ENCODE assay signal across 21 cellular contexts in the genomic region with DNA sequence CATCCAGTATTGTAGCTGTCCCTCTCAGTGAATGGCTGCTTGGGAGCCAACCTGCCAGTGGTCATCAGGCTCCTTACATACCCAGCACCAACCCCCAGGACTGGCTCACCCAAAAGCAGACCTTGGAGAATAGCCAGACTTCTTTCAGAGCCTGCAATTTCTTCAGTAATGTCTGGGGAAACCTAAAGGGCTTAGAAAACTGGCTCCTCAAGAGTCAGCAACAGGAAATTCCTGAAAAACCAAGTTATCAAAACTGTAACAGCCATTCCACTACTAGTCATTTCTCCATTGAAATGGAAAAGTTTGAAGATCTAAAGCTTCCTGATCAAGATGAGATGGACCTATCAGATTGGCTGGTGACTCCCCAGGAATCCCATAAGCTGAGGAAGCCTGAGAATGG. TPM values are rescaled to one million over a fixed set of nuclear protein-coding genes. Genes with fewer than 3 reads are reported as not detected.
DNase-seq lines count a peak whose midpoint lies in the region; ATAC-seq and TF ChIP-seq lines count a peak whose summit lies in the region.
"Had no signal": no experiment of that assay in that cellular context is flagged by ENCODE, and none has a peak within 500 bp of the region (broad histone marks: within the 10 kb centered on the region; RNA-seq: fewer than 3 reads in every experiment).

No MANE protein-coding gene starts in this region.

- peak overlapping the region; percentile 96 for H2BK20ac ChIP-seq in IMR-90 (ENCODE audit: low read depth, low read length)

- H3K27ac ChIP-seq in IMR-90 (ENCODE audit: insufficient read depth, low read length) (peak overlapping the region; percentile 30), brain microvascular endothelial cell (no peak overlapping the region), transverse colon (no peak overlapping the region)
- H3K27ac ChIP-seq: neutrophil, tibial artery had no signal

- peak overlapping the region; percentile 98 for H2AK5ac ChIP-seq in IMR-90 (ENCODE audit: low read depth, low read length)

- peak overlapping the region; percentile 73 for H4K91ac ChIP-seq in IMR-90 (ENCODE audit: insufficient read depth, low read depth, low read length)

- H3K14ac ChIP-seq in IMR-90 (replicated peaks; ENCODE audit: low read depth, low read length), result peak overlapping the region; percentile 96

- H3K27me3 ChIP-seq in IMR-90 (ENCODE audit: control insufficient read depth, insufficient read depth, low read length), result no peaks in the 10 kb centered on the region
- H3K27me3 ChIP-seq in brain microvascular endothelial cell (replicated peaks), result no peaks in the 10 kb centered on the region
- H3K27me3 ChIP-seq in transverse colon, result no peaks in the 10 kb centered on the region
- H3K27me3 ChIP-seq: neutrophil, right atrium auricular region, tibial artery had no signal

- CTCF ChIA-PET in IMR-90 (lab: Yijun Ruan, JAX), result interaction anchor here (0.6 to 1.5 kb wide), 3 partner anchors 9 to 72 kb away, joined by 3 to 5 read pairs (median 4); no protein-coding TSS in a partner anchor

- no peak overlapping the region for H2AK9ac ChIP-seq in IMR-90 (replicated peaks; ENCODE audit: low read depth, low read length, poor library complexity)

- in situ Hi-C loops in IMR-90 (cut with MboI; ENCODE audit: low sequenced_read_pairs), result no loop called here
- in situ Hi-C loops in brain microvascular endothelial cell (cut with HindIII; ENCODE audit: low pct_ligation_motif_present, low sequenced_read_pairs), result no loop called here
- in situ Hi-C loops in transverse colon (cut with MboI; ENCODE audit: low pct_ligation_motif_present in 1 of 4, low pct_unique_long_range_greater_than_20kb in 1 of 4, low sequenced_read_pairs in 3 of 4), result no loop called here

- no peak for TF ChIP-seq CTCF in IMR-90 (conservative IDR thresholded peaks at IDR 0.05; ENCODE audit: low read depth, low read length)
- no peak for TF ChIP-seq CTCF in brain microvascular endothelial cell (IDR thresholded peaks at IDR 0.05; ENCODE audit: low read depth, low read length, missing control alignments)
- TF ChIP-seq CTCF in fibroblast of villous mesenchyme (IDR thresholded peaks at IDR 0.05; ENCODE audit: insufficient read depth, low read depth, low read length), result no peak
- no peak for TF ChIP-seq CTCF in transverse colon (IDR thresholded peaks at IDR 0.05)

- no peak overlapping the region for H3K9ac ChIP-seq in IMR-90 (ENCODE audit: low read depth, low read length)

- no peak overlapping the region; the same call in 1 of the 2 replicates for H3K4me2 ChIP-seq in IMR-90 (ENCODE audit: low read depth, low read length)

- TF ChIP-seq POLR2A in IMR-90 (IDR thresholded peaks at IDR 0.05; ENCODE audit: low read depth, low read length) (no peak), transverse colon (IDR thresholded peaks at IDR 0.05) (no peak)

- ATAC-seq in IMR-90 (ENCODE audit: low read depth), result peak; percentile 4; the same call in 1 of the 2 replicates
- ATAC-seq: activated CD4-positive, alpha-beta T cell treated with anti-CD3 and anti-CD28 coated beads for 36 hours had no signal

- DNase-seq in AG08395 (ENCODE audit: low spot score) (peak; percentile 31), IMR-90 (peak; percentile 58), brain microvascular endothelial cell (peak; percentile 40), fibroblast of villous mesenchyme (ENCODE audit: low read depth) (peak; percentile 63), transverse colon (no peak), globus pallidus (ENCODE audit: low spot score) (no peak), OCI-M1 (lab: John Stamatoyannopoulos, UW) (no peak)
- no peak for DNase-seq in stimulated activated naive CD4-positive, alpha-beta T cell (lab: John Stamatoyannopoulos, UW)
- DNase-seq: activated CD4-positive, alpha-beta T cell treated with anti-CD3 and anti-CD28 coated beads for 36 hours; CD4-positive, CD25-positive, alpha-beta regulatory T cell; cerebellar nuclear complex; endodermal cell; H9; Karpas-422; left ventricle myocardium inferior; NCI-H1105 treated with DMSO at 0.1 percent for 48 hours; NCI-H2107; tibial artery had no signal

- intact Hi-C loops in IMR-90 (cut with micrococcal nuclease), result no loop called here
- intact Hi-C loops in transverse colon (cut with DNase I; ENCODE audit: low total_unique reads), result no loop called here

- H3K23ac ChIP-seq in IMR-90 (ENCODE audit: low read depth, low read length), result peak overlapping the region; percentile 94

- POLR2A ChIA-PET in IMR-90 (lab: Charles Lee; ENCODE audit: unreplicated experiment), result no interaction called here

- H2AFZ ChIP-seq in IMR-90 (replicated peaks; ENCODE audit: low read length, poor library complexity), result peak overlapping the region; percentile 64

- H3K4me3 ChIP-seq in IMR-90 (ENCODE audit: insufficient read depth, low read depth, low read length), result no peak overlapping the region
- H3K4me3 ChIP-seq in brain microvascular endothelial cell (ENCODE audit: low read depth, low read length), result no peak overlapping the region
- H3K4me3 ChIP-seq in fibroblast of villous mesenchyme (ENCODE audit: low read depth, low read length), result no peak overlapping the region
- no peak overlapping the region for H3K4me3 ChIP-seq in transverse colon
- H3K4me3 ChIP-seq: left ventricle myocardium inferior, right atrium auricular region, tibial artery had no signal

- peaks cover 18% of the 10 kb centered on the region for H3K9me1 ChIP-seq in IMR-90 (ENCODE audit: insufficient read depth, low read length)

- H3K36me3 ChIP-seq in IMR-90 (ENCODE audit: control insufficient read depth, insufficient read depth, low read length) (no peaks in the 10 kb centered on the region), brain microvascular endothelial cell (replicated peaks) (no peaks in the 10 kb centered on the region), transverse colon (no peaks in the 10 kb centered on the region)
- H3K36me3 ChIP-seq: left ventricle myocardium inferior, neutrophil, right atrium auricular region, tibial artery had no signal

- dilution Hi-C loops in IMR-90 (cut with HindIII; ENCODE audit: low sequenced_read_pairs, unreplicated experiment), result no loop called here

- H3K18ac ChIP-seq in IMR-90 (ENCODE audit: low read depth, low read length), result peak overlapping the region; percentile 94; the same call in 1 of the 2 replicates

- no peak for TF ChIP-seq RAD21 in IMR-90 (IDR thresholded peaks at IDR 0.05; ENCODE audit: low read length)

- no TSS peak for BruUV-seq in IMR-90 (replicated peaks; lab: Mats Ljungman, UMichigan)

- TF ChIP-seq EP300 in transverse colon (IDR thresholded peaks at IDR 0.05; ENCODE audit: low read depth), result no peak

- peak overlapping the region; percentile 83; the same call in 2 of the 3 replicates for H2BK15ac ChIP-seq in IMR-90 (ENCODE audit: low read depth, low read length)

- H2BK5ac ChIP-seq in IMR-90 (ENCODE audit: low read depth, low read length, poor library complexity, severe bottlenecking), result peak overlapping the region; percentile 93

- peak overlapping the region; percentile 98 for H2BK120ac ChIP-seq in IMR-90 (ENCODE audit: low read depth, low read length)

- H3K9me3 ChIP-seq in IMR-90 (ENCODE audit: control insufficient read depth, insufficient read depth, low read length), result no peaks in the 10 kb centered on the region
- no peaks in the 10 kb centered on the region for H3K9me3 ChIP-seq in transverse colon
- H3K9me3 ChIP-seq: left ventricle myocardium inferior, neutrophil, right atrium auricular region, tibial artery had no signal

- H3K4ac ChIP-seq in IMR-90 (ENCODE audit: low read depth, low read length), result peak overlapping the region; percentile 98

- no peaks in the 10 kb centered on the region for H4K20me1 ChIP-seq in IMR-90 (ENCODE audit: insufficient read depth, low read length)

- no peaks in the 10 kb centered on the region for H3K79me1 ChIP-seq in IMR-90 (ENCODE audit: low read depth in 1 of 2, low read length in 2 of 2)

- peak overlapping the region; percentile 79; the same call in 1 of the 2 replicates for H4K5ac ChIP-seq in IMR-90 (ENCODE audit: low read depth, low read length)

- peak overlapping the region; percentile 62; the same call in 1 of the 2 replicates for H3K56ac ChIP-seq in IMR-90 (ENCODE audit: extremely low read depth, insufficient read depth, low read length)

- H3K4me1 ChIP-seq in IMR-90 (ENCODE audit: control insufficient read depth, insufficient read depth, low read length) (peaks cover 19% of the 10 kb centered on the region), transverse colon (peaks cover 0 to 11% (median 4%) of the 10 kb centered on the region in 4 donors)

- H4K8ac ChIP-seq in IMR-90 (ENCODE audit: low read depth in 2 of 2, low read length in 2 of 2), result peak overlapping the region; percentile 66 to 91; a peak in 3 of 4 replicates

TF ChIP-seq in IMR-90, 13 proteins besides CTCF, POLR2A, EP300 and RAD21 (continues in another document):
- TF ChIP-seq FOS (IDR thresholded peaks at IDR 0.05; ENCODE audit: low read depth, low read length) (no peak), RCOR1 (IDR thresholded peaks at IDR 0.05; ENCODE audit: insufficient replicate concordance, low read length) (no peak), MXI1 (IDR thresholded peaks at IDR 0.05; ENCODE audit: borderline replicate concordance, low read depth, low read length) (no peak), SMC3 (IDR thresholded peaks at IDR 0.05; ENCODE audit: low read depth, low read length) (no peak)

RNA-seq across cellular contexts. Expression of a gene that starts 12.3 kb away (rescaled TPM):
- total RNA-seq in IMR-90 (2012; rRNA removed) (18.6 and 20.6 TPM in 2 replicates), fibroblast of villous mesenchyme (25.9 and 26.7 TPM in 2 replicates), transverse colon (10 to 100 TPM; 12.2 to 51.5 (median 19.1) TPM)
- polyA plus RNA-seq in IMR-90 (2012; rRNA removed), result 61.5 and 63.5 TPM in 2 replicates
- polyA plus RNA-seq in IMR-90 (2012; cell fraction: cytosol; rRNA removed), result 25.4 and 62.7 TPM in 2 replicates
- polyA plus RNA-seq in IMR-90 (2012; cell fraction: nucleus; rRNA removed; ENCODE audit: low replicate concordance), result 170 and 329 TPM in 2 replicates

RNA-seq across cellular contexts. Expression of a gene that starts 24.0 kb away (rescaled TPM):
- total RNA-seq in IMR-90 (2012; rRNA removed) (not detected in 2 replicates), fibroblast of villous mesenchyme (not detected in 2 replicates), transverse colon (under 1 TPM in 2 of 4 donors, not detected in 2; 0.55 to 0.64 TPM)
- not detected in 2 replicates for polyA plus RNA-seq in IMR-90 (2012; rRNA removed)
- polyA plus RNA-seq in IMR-90 (2012; cell fraction: cytosol; rRNA removed), result not detected in 2 replicates
- not detected in 2 replicates for polyA plus RNA-seq in IMR-90 (2012; cell fraction: nucleus; rRNA removed; ENCODE audit: low replicate concordance)
- total RNA-seq: endodermal cell, glomerular endothelial cell, H9, left ventricle myocardium inferior, right atrium auricular region had no signal

RNA-seq across cellular contexts. Expression of a gene that starts 32.3 kb away (rescaled TPM):
- total RNA-seq in IMR-90 (2012; rRNA removed) (3.1 and 3.9 TPM in 2 replicates), fibroblast of villous mesenchyme (not detected in 2 replicates), transverse colon (1 to 10 TPM in 3 of 4 donors, not detected in 1; 2.2 to 4.8 (median 3.6) TPM)
- polyA plus RNA-seq in IMR-90 (2012; rRNA removed), result 3.6 and 3.8 TPM in 2 replicates
- 4.6 and 4.8 TPM in 2 replicates for polyA plus RNA-seq in IMR-90 (2012; cell fraction: cytosol; rRNA removed)
- polyA plus RNA-seq in IMR-90 (2012; cell fraction: nucleus; rRNA removed; ENCODE audit: low replicate concordance), result 1.7 and 1.9 TPM in 2 replicates

RNA-seq across cellular contexts. Expression of a gene that starts 55.5 kb away (rescaled TPM):
- total RNA-seq in IMR-90 (2012; rRNA removed) (9.2 and 11.1 TPM in 2 replicates), fibroblast of villous mesenchyme (8.1 and 16.4 TPM in 2 replicates), transverse colon (1 to 10 TPM in 3 of 4 donors, under 1 TPM in 1; 0.37 to 3.8 (median 3.2) TPM)
- 6.3 and 8.5 TPM in 2 replicates for polyA plus RNA-seq in IMR-90 (2012; rRNA removed)
- polyA plus RNA-seq in IMR-90 (2012; cell fraction: cytosol; rRNA removed), result 2.2 and 2.4 TPM in 2 replicates
- polyA plus RNA-seq in IMR-90 (2012; cell fraction: nucleus; rRNA removed; ENCODE audit: low replicate concordance), result 0.99 and 6.1 TPM in 2 replicates

Comparison
In these comparisons a context has a peak if more than half of its experiments do, and no peak if none do; other contexts are left out.
1. DNase-seq: peak in AG08395 (single experiment), IMR-90 (single experiment), brain microvascular endothelial cell (single experiment) and fibroblast of villous mesenchyme (single experiment); none in transverse colon (single experiment), stimulated activated naive CD4-positive, alpha-beta T cell (0 of 6), globus pallidus (single experiment) and OCI-M1 (single experiment).